ENCODE assay signal across 9 cellular contexts in the genomic region with DNA sequence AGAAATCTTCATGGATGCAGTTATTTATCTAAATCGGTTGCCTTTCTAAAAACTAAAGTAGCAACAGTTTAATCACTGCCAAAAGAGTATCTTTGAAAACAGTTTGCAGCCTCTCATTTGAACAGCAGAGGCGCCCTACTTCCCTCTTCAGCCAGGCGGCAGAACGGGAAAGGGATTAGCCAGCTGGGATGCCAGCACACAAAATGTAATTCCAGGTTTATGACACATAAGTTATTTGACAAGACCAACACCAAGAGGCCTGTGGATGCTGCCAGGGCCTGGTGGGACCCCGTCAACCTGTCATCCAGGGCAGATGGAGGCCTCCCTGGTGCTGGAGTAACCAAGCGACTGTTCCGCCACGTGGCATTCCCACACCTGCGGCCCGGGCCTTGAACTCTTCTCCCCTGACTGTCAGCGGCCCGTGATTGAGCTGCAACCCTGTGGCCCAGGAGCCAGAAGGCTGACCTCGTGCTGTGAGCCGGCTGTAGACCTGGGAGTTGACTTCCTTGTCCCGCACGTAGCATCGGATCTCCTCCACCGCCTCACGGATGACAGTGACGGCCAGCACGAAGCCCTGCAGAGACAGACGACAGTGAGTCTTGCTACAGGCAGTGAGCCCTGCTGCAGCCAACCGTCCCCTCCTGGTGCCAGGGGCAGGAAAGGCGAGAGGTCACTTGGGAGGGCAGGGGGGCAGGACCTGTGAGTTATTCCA. TPM values are rescaled to one million over a fixed set of nuclear protein-coding genes. Genes with fewer than 3 reads are reported as not detected.
DNase-seq lines count a peak whose midpoint lies in the region; ATAC-seq, FAIRE-seq and TF ChIP-seq lines count a peak whose summit lies in the region.
"Had no signal": no experiment of that assay in that cellular context is flagged by ENCODE, and none has a peak within 500 bp of the region (broad histone marks: within the 10 kb centered on the region; RNA-seq: fewer than 3 reads in every experiment).

No MANE protein-coding gene starts in this region.

- no peaks in the 10 kb centered on the region for H3K9me3 ChIP-seq in prostate gland

- TF ChIP-seq CTCF in fibroblast of mammary gland (conservative IDR thresholded peaks at IDR 0.05; ENCODE audit: control insufficient read depth, insufficient read depth, low read depth, low read length) (peak; percentile 41), prostate gland (IDR thresholded peaks at IDR 0.05) (peak in 2 of 4 experiments; percentile 24 to 38)

- H3K4me3 ChIP-seq in fibroblast of mammary gland (ENCODE audit: control insufficient read depth, low read depth, low read length) = no peak overlapping the region
- no peak overlapping the region for H3K4me3 ChIP-seq in prostate gland

- ATAC-seq in GM18873 (IDR thresholded peaks at IDR 0.05; ENCODE audit: low FRiP score, unreplicated experiment) = no peak

- no peak overlapping the region for H3K27ac ChIP-seq in prostate gland

- DNase-seq in GM03348 (ENCODE audit: low spot score) (peak; percentile 37), RKO (ENCODE audit: low spot score) (peak; percentile 66), fibroblast of mammary gland (ENCODE audit: low read depth) (peak; percentile 30), posterior vena cava (ENCODE audit: low spot score) (peak; percentile 75), prostate gland (ENCODE audit: low spot score) (no peak), GM19239 (ENCODE audit: insufficient read length, low spot score) (no peak), HPDE6-E6E7 (ENCODE audit: extremely low spot score) (no peak)
- DNase-seq: RPMI8226 had no signal

- intact Hi-C loops in posterior vena cava (cut with DNase I) = loop anchor here in 1 of 2 donors (10.0 kb wide), 1 partner anchor 52 kb away; the partner anchor contains the start of gene ATP9A
- intact Hi-C loops in prostate gland (cut with DNase I) = no loop called here

- 78% methylated on average over 24 of the region's 24 CpGs for WGBS in prostate gland

- no peak for TF ChIP-seq POLR2A in prostate gland (IDR thresholded peaks at IDR 0.05)

- H3K27me3 ChIP-seq in prostate gland (replicated peaks; ENCODE audit: insufficient read depth) = no peaks in the 10 kb centered on the region

- FAIRE-seq in GM19239 (lab: Jason Lieb, UNC) = no peak

- no peaks in the 10 kb centered on the region for H3K36me3 ChIP-seq in prostate gland

- no peaks in the 10 kb centered on the region for H3K4me1 ChIP-seq in prostate gland (replicated peaks)

RNA-seq across cellular contexts. Expression of gene ATP9A, which starts 55.5 kb away (rescaled TPM):
- 10 to 100 TPM; 36.6 to 61.2 TPM for total RNA-seq in posterior vena cava
- 100 to 1,000 TPM in 1 of 2 donors, 10 to 100 TPM in 1; 35.1 to 118 TPM for total RNA-seq in prostate gland

Comparison
In these comparisons a context has a peak if more than half of its experiments do, and no peak if none do; other contexts are left out.
1. DNase-seq: peak in GM03348 (single experiment), RKO (single experiment), fibroblast of mammary gland (single experiment) and posterior vena cava (single experiment); none in prostate gland (single experiment), GM19239 (single experiment) and HPDE6-E6E7 (single experiment).